1 cellular context compared by ENCODE assay signal in the genomic region with DNA sequence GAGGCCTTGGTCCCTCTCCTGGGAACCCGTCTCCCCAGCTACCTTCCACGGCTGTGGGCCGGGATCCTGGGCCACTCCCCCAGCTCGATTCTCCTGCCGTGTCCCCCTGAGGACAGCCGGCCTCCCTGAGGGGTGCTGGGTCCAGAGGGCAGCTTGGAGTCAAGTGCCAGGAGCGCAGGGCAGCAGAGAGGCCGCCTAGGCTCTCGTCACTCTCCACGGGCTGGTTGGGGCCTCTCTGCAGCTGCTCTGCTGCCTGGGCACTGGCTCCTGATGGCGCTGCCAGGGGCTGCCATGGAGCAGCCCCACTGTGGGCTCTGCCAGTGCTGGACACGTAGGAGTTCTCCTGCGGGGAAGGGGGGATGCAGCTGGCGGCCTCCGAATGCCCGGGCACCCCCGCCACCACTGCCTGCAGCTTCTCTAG.
TF ChIP-seq lines count a peak whose summit lies in the region.

No MANE protein-coding gene starts in this region.

TF ChIP-seq in K562, 482 proteins besides CTCF, POLR2A, EP300 and RAD21:
- TF ChIP-seq RBFOX2 (IDR thresholded peaks at IDR 0.05; ENCODE audit: low read depth, low read length): peak; percentile 21
- TF ChIP-seq CTBP1 (IDR thresholded peaks at IDR 0.05; ENCODE audit: borderline replicate concordance): no peak
- TF ChIP-seq POLR2G (IDR thresholded peaks at IDR 0.05; ENCODE audit: low read depth, low read length): peak; percentile 64
